16 cellular contexts compared by ENCODE assay signal in the genomic region with DNA sequence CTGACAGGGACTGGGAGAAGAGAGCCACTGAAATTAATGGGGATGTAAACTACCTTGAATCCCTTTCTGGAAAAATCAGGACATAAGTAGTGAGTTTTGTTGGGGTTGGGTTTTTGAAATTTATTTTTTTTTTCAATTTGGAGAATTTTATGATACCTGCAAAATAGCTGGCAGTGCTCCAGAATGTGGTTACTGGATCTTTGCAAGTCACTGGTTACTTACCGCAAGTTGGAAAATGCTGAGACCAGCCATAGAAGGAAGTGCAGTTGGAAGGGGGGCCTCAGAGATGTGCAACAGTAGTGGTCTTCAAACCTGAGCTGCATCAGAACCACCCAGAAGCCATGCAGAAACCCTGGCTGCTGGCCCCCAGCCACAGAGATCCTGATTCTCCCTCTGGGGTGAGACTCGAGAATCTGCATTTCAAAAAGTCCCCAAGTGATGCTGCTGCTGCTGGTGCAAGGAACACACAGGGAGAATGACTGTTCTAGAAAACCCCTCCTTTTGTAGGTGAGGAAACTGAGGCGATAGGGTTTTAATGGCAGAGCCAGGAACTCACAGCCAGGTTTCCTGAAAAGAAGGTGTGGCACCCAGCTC. TPM values are rescaled to one million over a fixed set of nuclear protein-coding genes. Genes with fewer than 3 reads are reported as not detected.
DNase-seq lines count a peak whose midpoint lies in the region; ATAC-seq and TF ChIP-seq lines count a peak whose summit lies in the region.
"Had no signal": no experiment of that assay in that cellular context is flagged by ENCODE, and none has a peak within 500 bp of the region (broad histone marks: within the 10 kb centered on the region; RNA-seq: fewer than 3 reads in every experiment).

No MANE protein-coding gene starts in this region.

- peaks cover 98% of the 10 kb centered on the region for H3K4me1 Mint-ChIP-seq in brain

- H3K9me3 ChIP-seq in left ventricle myocardium inferior (replicated peaks) = no peaks in the 10 kb centered on the region
- H3K9me3 ChIP-seq in iPS-18a (ENCODE audit: control insufficient read depth, low read depth, low read length) = no peaks in the 10 kb centered on the region

- H3K36me3 ChIP-seq in left ventricle myocardium inferior (no peaks in the 10 kb centered on the region), iPS-18a (ENCODE audit: control insufficient read depth, low read depth, low read length) (no peaks in the 10 kb centered on the region)

- no peak for DNase-seq in left ventricle myocardium inferior
- no peak for DNase-seq in Right ventricle myocardium inferior (ENCODE audit: missing footprints)
- DNase-seq in NCI-H2171 treated with DMSO at 0.1 percent for 48 hours (lab: John Stamatoyannopoulos, UW) = no peak
- DNase-seq in activated naive CD4-positive, alpha-beta T cell treated with anti-CD3 and anti-CD28 coated beads, Interleukin-2, amount 50 U/mL, for 16 hours = no peak
- DNase-seq in hippocampal formation (lab: John Stamatoyannopoulos, UW) = no peak
- DNase-seq: CD4-positive, alpha-beta T cell; DMS53; HCEC 1CT; NCI-H1436 treated with DMSO at 0.1 percent for 48 hours; NCI-H2081 treated with DMSO at 0.1 percent for 48 hours; NCI-H226; NCI-H526 had no signal

- H3K27me3 ChIP-seq in left ventricle myocardium inferior (ENCODE audit: low read depth) = no peaks in the 10 kb centered on the region
- H3K27me3 ChIP-seq in iPS-18a (ENCODE audit: control insufficient read depth, insufficient read depth, low read length) = no peaks in the 10 kb centered on the region

- intact Hi-C loops in left ventricle myocardium inferior (cut with micrococcal nuclease) = no loop called here
- intact Hi-C loops in Right ventricle myocardium inferior (cut with DNase I) = no loop called here

- no peaks in the 10 kb centered on the region for H3K9me3 Mint-ChIP-seq in brain
- H3K9me3 Mint-ChIP-seq: CD4-positive, alpha-beta T cell had no signal

- H3K36me3 Mint-ChIP-seq in brain = peaks cover 3% of the 10 kb centered on the region

- peaks cover 45% of the 10 kb centered on the region for H3K4me1 ChIP-seq in left ventricle myocardium inferior
- H3K4me1 ChIP-seq in iPS-18a (ENCODE audit: control insufficient read depth, low read depth, low read length) = peaks cover 60% of the 10 kb centered on the region

- H3K27ac ChIP-seq in left ventricle myocardium inferior (replicated peaks) = peak overlapping the region; percentile 23
- no peak overlapping the region for H3K27ac ChIP-seq in iPS-18a (ENCODE audit: low read length)

- peak overlapping the region; percentile 73 to 95 (median 83) for H3K27ac Mint-ChIP-seq in brain
- H3K27ac Mint-ChIP-seq: CD4-positive, alpha-beta T cell had no signal

- ATAC-seq in Right ventricle myocardium inferior = no peak

- H3K4me3 Mint-ChIP-seq in brain = peak overlapping the region in 3 of 5 experiments; percentile 30 to 64 (median 58)
- H3K4me3 Mint-ChIP-seq: CD4-positive, alpha-beta T cell had no signal

- no peak overlapping the region for H3K9ac ChIP-seq in iPS-18a (ENCODE audit: low read length)

- TF ChIP-seq CTCF in left ventricle myocardium inferior (IDR thresholded peaks at IDR 0.05; ENCODE audit: borderline replicate concordance) (no peak), brain (conservative IDR thresholded peaks at IDR 0.05) (no peak)

- H3K4me3 ChIP-seq in left ventricle myocardium inferior (no peak overlapping the region), iPS-18a (ENCODE audit: low read length) (peak overlapping the region; percentile 4)

- H3K27me3 Mint-ChIP-seq in brain = no peaks in the 10 kb centered on the region

RNA-seq across cellular contexts. Expression of a gene that starts 39.7 kb away (rescaled TPM):
- 5.3 TPM for total RNA-seq in left ventricle myocardium inferior
- total RNA-seq in Right ventricle myocardium inferior = 5.2 TPM
- 4.5 TPM for polyA plus RNA-seq in brain (ENCODE audit: insufficient read depth, low read depth, low replicate concordance)
- total RNA-seq: HT1080, RPMI7951 had no signal
